ENCODE assay signal across 17 cellular contexts in genomic region chr2:110773470-110773921, GRCh38. TPM values are rescaled to one million over a fixed set of nuclear protein-coding genes. Genes with fewer than 3 reads are reported as not detected.
DNase-seq lines count a peak whose midpoint lies in the region; ATAC-seq, FAIRE-seq and TF ChIP-seq lines count a peak whose summit lies in the region.
"Had no signal": no experiment of that assay in that cellular context is flagged by ENCODE, and none has a peak within 500 bp of the region (broad histone marks: within the 10 kb centered on the region; RNA-seq: fewer than 3 reads in every experiment).

No MANE protein-coding gene starts in this region.

- no peak for FAIRE-seq in pancreas (lab: Jason Lieb, UNC)
- FAIRE-seq: endometrium, frontal cortex had no signal

- CTCF ChIA-PET in mammary epithelial cell (lab: Charles Lee; ENCODE audit: low non-redundant PET) (no interaction called here), MCF 10A (lab: Yijun Ruan, JAX) (interaction anchor here (1.4 kb wide), 1 partner anchor 17 kb away, joined by 5 read pairs; no protein-coding TSS in a partner anchor)

- H3K27ac ChIP-seq in mammary epithelial cell (ENCODE audit: insufficient read depth, low read depth, low read length) (no peak overlapping the region), pancreas (peak overlapping the region in 2 of 4 donors; percentile 11 to 31)
- H3K27ac ChIP-seq: ovary had no signal

- no peaks in the 10 kb centered on the region for H3K9me3 ChIP-seq in mammary epithelial cell (replicated peaks; ENCODE audit: insufficient read depth, low read length)
- H3K9me3 ChIP-seq in pancreas, result no peaks in the 10 kb centered on the region
- H3K9me3 ChIP-seq: ovary had no signal

- dilution Hi-C loops in mammary epithelial cell (cut with HindIII; ENCODE audit: low sequenced_read_pairs), result no loop called here

- no peak overlapping the region for H3K4me3 ChIP-seq in mammary epithelial cell (replicated peaks in 1 of 3; ENCODE audit: insufficient read depth in 1 of 3, low read depth in 2 of 3, low read length in 3 of 3)
- H3K4me3 ChIP-seq in pancreas, result no peak overlapping the region
- H3K4me3 ChIP-seq: ovary had no signal

- H3K36me3 ChIP-seq in mammary epithelial cell (ENCODE audit: insufficient read depth, low read length) (no peaks in the 10 kb centered on the region), pancreas (no peaks in the 10 kb centered on the region)
- H3K36me3 ChIP-seq: ovary had no signal

- H2AFZ ChIP-seq in mammary epithelial cell (ENCODE audit: low read depth, low read length), result peak overlapping the region; percentile 21

- no peak overlapping the region for H3K4me3 Mint-ChIP-seq in MCF 10A (ENCODE audit: unreplicated experiment)
- H3K4me3 Mint-ChIP-seq: activated naive CD8-positive, alpha-beta T cell treated with anti-CD3 and anti-CD28 coated beads for 36 hours had no signal

- H3K27me3 ChIP-seq in mammary epithelial cell (ENCODE audit: insufficient read depth, low read length) (no peaks in the 10 kb centered on the region), pancreas (no peaks in the 10 kb centered on the region)
- H3K27me3 ChIP-seq: ovary had no signal

- DNase-seq in mammary epithelial cell, result no peak
- no peak for DNase-seq in MCF 10A (ENCODE audit: unreplicated experiment)
- peak; percentile 90 for DNase-seq in left ventricle myocardium superior
- peak; percentile 53 to 85 (median 67) for DNase-seq in pancreas
- DNase-seq in stimulated activated CD4-positive, alpha-beta T cell treated with anti-CD3 and anti-CD28 coated beads, Interleukin-2, amount 100 ng/mL, for 48 hours, result no peak
- DNase-seq in T-helper 1 cell, result no peak
- DNase-seq: activated CD4-positive, alpha-beta T cell treated with anti-CD3 and anti-CD28 coated beads for 48 hours; activated naive CD8-positive, alpha-beta T cell treated with anti-CD3 and anti-CD28 coated beads for 36 hours; DMS53; NCI-H524; ovary had no signal

- peak; percentile 93 for ATAC-seq in left ventricle myocardium superior
- peak; percentile 68 to 92 (median 83) for ATAC-seq in pancreas
- no peak for ATAC-seq in HG03571 (IDR thresholded peaks at IDR 0.05; ENCODE audit: unreplicated experiment)
- no peak for ATAC-seq in HG03139 (IDR thresholded peaks at IDR 0.05; ENCODE audit: unreplicated experiment)

- H4K20me1 ChIP-seq in mammary epithelial cell (ENCODE audit: insufficient read depth, low read length), result no peaks in the 10 kb centered on the region

- TF ChIP-seq CTCF in mammary epithelial cell (conservative IDR thresholded peaks at IDR 0.05 in 1 of 2, IDR thresholded peaks at IDR 0.05 in 1 of 2; ENCODE audit: extremely low read depth in 1 of 2, insufficient read depth in 1 of 2, low read depth in 1 of 2, low read length in 2 of 2) (no peak), MCF 10A (IDR thresholded peaks at IDR 0.05; ENCODE audit: unreplicated experiment) (no peak), pancreas (IDR thresholded peaks at IDR 0.05) (no peak)

- whole genome bisulfite sequencing in mammary epithelial cell (ENCODE audit: low coverage, missing lambda C conversion rate), result 12% methylated on average over 6 of the region's 6 CpGs
- WGBS in pancreas, 2 donors, result 9 to 11% methylated on average over 5 to 6 of the region's 6 CpGs

- POLR2A ChIA-PET in MCF 10A (lab: Yijun Ruan, JAX), result no interaction called here

- H3K4me1 ChIP-seq in mammary epithelial cell (ENCODE audit: insufficient read depth, low read length), result no peaks in the 10 kb centered on the region
- peaks cover 5 to 13% (median 10%) of the 10 kb centered on the region in 3 donors for H3K4me1 ChIP-seq in pancreas

- H3K79me2 ChIP-seq in mammary epithelial cell (ENCODE audit: insufficient read depth, low read length), result no peaks in the 10 kb centered on the region

- H3K4me2 ChIP-seq in mammary epithelial cell (ENCODE audit: insufficient read depth, low read depth, low read length), result no peak overlapping the region

- intact Hi-C loops in mammary epithelial cell (cut with micrococcal nuclease), result no loop called here
- intact Hi-C loops in MCF 10A (cut with micrococcal nuclease), result no loop called here
- intact Hi-C loops in left ventricle myocardium superior (cut with micrococcal nuclease), result no loop called here
- intact Hi-C loops in pancreas (cut with DNase I), result no loop called here

- in situ Hi-C loops in mammary epithelial cell (cut with MboI; ENCODE audit: low sequenced_read_pairs in 2 of 2), result no loop called here

- no peak overlapping the region for H3K27ac Mint-ChIP-seq in MCF 10A (ENCODE audit: low read depth, unreplicated experiment)
- H3K27ac Mint-ChIP-seq: activated naive CD8-positive, alpha-beta T cell treated with anti-CD3 and anti-CD28 coated beads for 36 hours had no signal

- no peak overlapping the region for H3K9ac ChIP-seq in mammary epithelial cell (ENCODE audit: insufficient read depth, low read length)

- H3K9me3 Mint-ChIP-seq in MCF 10A (ENCODE audit: unreplicated experiment), result no peaks in the 10 kb centered on the region
- H3K9me3 Mint-ChIP-seq: activated naive CD8-positive, alpha-beta T cell treated with anti-CD3 and anti-CD28 coated beads for 36 hours had no signal

- peaks cover 64% of the 10 kb centered on the region for H3K27me3 Mint-ChIP-seq in MCF 10A (ENCODE audit: insufficient read depth, unreplicated experiment)

- no TSS peak for BruUV-seq in mammary epithelial cell (replicated peaks; lab: Mats Ljungman, UMichigan)
- no TSS peak for BruUV-seq in MCF 10A (replicated peaks; lab: Mats Ljungman, UMichigan)

- H3K36me3 Mint-ChIP-seq in MCF 10A (ENCODE audit: insufficient read depth, unreplicated experiment), result no peaks in the 10 kb centered on the region
- H3K36me3 Mint-ChIP-seq: activated naive CD8-positive, alpha-beta T cell treated with anti-CD3 and anti-CD28 coated beads for 36 hours had no signal

- H3K4me1 Mint-ChIP-seq in MCF 10A (ENCODE audit: insufficient read depth, unreplicated experiment), result peaks cover 8% of the 10 kb centered on the region
- H3K4me1 Mint-ChIP-seq: activated naive CD8-positive, alpha-beta T cell treated with anti-CD3 and anti-CD28 coated beads for 36 hours had no signal

RNA-seq across cellular contexts. Expression of gene ACOXL, which starts 41.1 kb away (rescaled TPM):
- total RNA-seq in mammary epithelial cell (1 to 10 TPM in 1 of 2 donors, not detected in 1; 1.0 TPM), MCF 10A (2022) (not detected in 2 replicates), left ventricle myocardium superior (0.10 TPM), pancreas (under 1 TPM in 4 of 6 donors, not detected in 2; 0.06 to 0.31 (median 0.12) TPM)
- polyA plus RNA-seq in mammary epithelial cell (0.96 TPM), pancreas (under 1 TPM; 0.27 to 0.75 TPM)
- polyA minus RNA-seq in mammary epithelial cell, result not detected
- total RNA-seq: A172; activated naive CD8-positive, alpha-beta T cell treated with anti-CD3 and anti-CD28 coated beads for 36 hours; frontal cortex; SK-MEL-5 had no signal

Comparison
In these comparisons a context has a peak if more than half of its experiments do, and no peak if none do; other contexts are left out.
1. DNase-seq: peak in left ventricle myocardium superior (single experiment) and pancreas (6 of 6); none in mammary epithelial cell (single experiment), MCF 10A (single experiment), stimulated activated CD4-positive, alpha-beta T cell treated with anti-CD3 and anti-CD28 coated beads, Interleukin-2, amount 100 ng/mL, for 48 hours (0 of 2) and T-helper 1 cell (0 of 5).
2. ATAC-seq: peak in left ventricle myocardium superior (single experiment) and pancreas (4 of 4); none in HG03571 (single experiment) and HG03139 (single experiment).